10 cellular contexts compared by ENCODE assay signal in the genomic region with DNA sequence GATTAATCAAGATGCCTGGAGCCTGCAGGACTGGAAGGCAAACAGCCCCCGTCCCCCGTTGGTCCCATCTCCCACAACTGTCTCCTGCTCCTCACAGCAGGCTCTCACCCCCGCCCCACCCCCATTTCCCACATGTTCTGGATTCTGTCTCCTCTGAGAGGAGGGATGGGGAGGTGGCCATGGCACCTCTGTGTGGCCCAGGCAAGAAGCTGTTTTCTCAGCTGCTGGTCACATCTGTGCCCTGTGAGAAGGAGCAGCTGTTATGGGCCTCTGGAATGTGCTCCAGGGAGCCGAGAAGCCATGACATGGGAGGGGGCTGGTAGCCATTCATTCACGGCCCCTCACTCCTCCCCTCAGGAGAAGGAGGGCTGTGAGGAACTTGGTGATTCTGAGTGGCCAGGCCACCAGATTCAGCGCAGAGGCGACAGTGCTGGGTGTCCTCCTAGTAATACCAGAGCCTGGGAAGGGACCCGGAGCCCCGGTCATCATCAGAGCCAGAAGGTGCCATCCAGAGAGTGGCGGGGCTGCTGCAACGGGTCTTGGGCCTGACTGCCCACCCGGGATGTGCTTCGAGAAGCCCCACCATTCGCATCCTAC. TPM values are rescaled to one million over a fixed set of nuclear protein-coding genes. Genes with fewer than 3 reads are reported as not detected.
DNase-seq lines count a peak whose midpoint lies in the region; ATAC-seq, FAIRE-seq and TF ChIP-seq lines count a peak whose summit lies in the region.
"Had no signal": no experiment of that assay in that cellular context is flagged by ENCODE, and none has a peak within 500 bp of the region (broad histone marks: within the 10 kb centered on the region; RNA-seq: fewer than 3 reads in every experiment).

No MANE protein-coding gene starts in this region.

- H3K27ac ChIP-seq in HUES6 (ENCODE audit: low read depth, low read length) = peak overlapping the region; percentile 95; the same call in 1 of the 2 replicates
- H3K27ac ChIP-seq in kidney (ENCODE audit: low read depth in 2 of 2, low read length in 2 of 2) = peak overlapping the region; percentile 41 to 69
- H3K27ac ChIP-seq in spleen = peak overlapping the region; percentile 66 to 87 (median 81)
- H3K27ac ChIP-seq: SK-N-MC had no signal

- peaks cover 34% of the 10 kb centered on the region for H3K36me3 Mint-ChIP-seq in brain
- H3K36me3 Mint-ChIP-seq in activated naive CD4-positive, alpha-beta T cell treated with anti-CD3 and anti-CD28 coated beads, Interleukin-2, amount 10 ng/mL, durations not matched to agents 7 days and 5 days = no peaks in the 10 kb centered on the region
- H3K36me3 Mint-ChIP-seq in activated naive CD8-positive, alpha-beta T cell treated with anti-CD3 and anti-CD28 coated beads, Interleukin-2, amount 50 U/mL, for 24 hours (ENCODE audit: low read depth) = no peaks in the 10 kb centered on the region

- no peak for ATAC-seq in activated naive CD8-positive, alpha-beta T cell treated with anti-CD3 and anti-CD28 coated beads, Interleukin-2, amount 50 U/mL, for 24 hours

- CTCF ChIA-PET in activated naive CD4-positive, alpha-beta T cell treated with anti-CD3 and anti-CD28 coated beads, Interleukin-2, amount 10 ng/mL, durations not matched to agents 7 days and 5 days (lab: Charles Lee) = interaction anchor here (1.0 to 7.9 kb wide), 9 partner anchors 8 to 55 kb away, joined by 3 to 125 read pairs (median 6); a partner anchor contains a TSS

- peaks cover 27% of the 10 kb centered on the region for H3K27me3 Mint-ChIP-seq in brain
- peaks cover 100% of the 10 kb centered on the region for H3K27me3 Mint-ChIP-seq in activated naive CD4-positive, alpha-beta T cell treated with anti-CD3 and anti-CD28 coated beads, Interleukin-2, amount 10 ng/mL, durations not matched to agents 7 days and 5 days
- H3K27me3 Mint-ChIP-seq in activated naive CD8-positive, alpha-beta T cell treated with anti-CD3 and anti-CD28 coated beads, Interleukin-2, amount 50 U/mL, for 24 hours = peaks cover 54% of the 10 kb centered on the region

- peaks cover 40% of the 10 kb centered on the region for H3K36me3 ChIP-seq in HUES6 (ENCODE audit: control insufficient read depth, insufficient read depth, low read length)
- no peaks in the 10 kb centered on the region for H3K36me3 ChIP-seq in kidney (ENCODE audit: control insufficient read depth in 1 of 2, insufficient read depth in 2 of 2, low read length in 2 of 2)
- H3K36me3 ChIP-seq in spleen = peaks cover 0 to 29% (median 0%) of the 10 kb centered on the region in 6 donors

- no peak for TF ChIP-seq POLR2A in spleen (IDR thresholded peaks at IDR 0.05)

- H3K27me3 ChIP-seq in HUES6 (ENCODE audit: control insufficient read depth, insufficient read depth, low read length) = no peaks in the 10 kb centered on the region
- H3K27me3 ChIP-seq in spleen (replicated peaks in 1 of 7) = peaks cover 0 to 69% (median 33%) of the 10 kb centered on the region in 7 donors

- DNase-seq in kidney (no peak), spleen (no peak)
- DNase-seq in activated CD4-positive, alpha-beta T cell treated with anti-CD3 and anti-CD28 coated beads, Interleukin-2, amount 50 U/mL, for 48 hours = no peak
- no peak for DNase-seq in activated naive CD4-positive, alpha-beta T cell treated with anti-CD3 and anti-CD28 coated beads, Interleukin-2, amount 10 ng/mL, durations not matched to agents 7 days and 5 days
- DNase-seq in activated naive CD8-positive, alpha-beta T cell treated with anti-CD3 and anti-CD28 coated beads, Interleukin-2, amount 50 U/mL, for 24 hours = no peak
- no peak for DNase-seq in activated CD4-positive, alpha-beta T cell treated with anti-CD3 and anti-CD28 coated beads for 1 hour
- DNase-seq: activated effector memory CD4-positive, alpha-beta T cell treated with anti-CD3 and anti-CD28 coated beads, Interleukin-2, amount 50 U/mL, for 16 hours had no signal

- H3K9ac ChIP-seq in HUES6 (ENCODE audit: low read length) (peak overlapping the region; percentile 96), kidney (ENCODE audit: low read length in 2 of 2) (peak overlapping the region; percentile 59 to 67)

- peak overlapping the region; percentile 57 to 99 (median 95) for H3K27ac Mint-ChIP-seq in brain
- H3K27ac Mint-ChIP-seq in activated naive CD4-positive, alpha-beta T cell treated with anti-CD3 and anti-CD28 coated beads, Interleukin-2, amount 10 ng/mL, durations not matched to agents 7 days and 5 days = no peak overlapping the region
- H3K27ac Mint-ChIP-seq in activated naive CD8-positive, alpha-beta T cell treated with anti-CD3 and anti-CD28 coated beads, Interleukin-2, amount 50 U/mL, for 24 hours = no peak overlapping the region

- H3K4me1 ChIP-seq in HUES6 (ENCODE audit: control insufficient read depth, insufficient read depth, low read length) = peaks cover 45% of the 10 kb centered on the region
- H3K4me1 ChIP-seq in kidney (ENCODE audit: control insufficient read depth in 1 of 2, insufficient read depth in 1 of 2, low read depth in 1 of 2, low read length in 2 of 2) = peaks cover 6 to 16% of the 10 kb centered on the region in 2 donors
- peaks cover 3 to 73% (median 47%) of the 10 kb centered on the region in 6 donors for H3K4me1 ChIP-seq in spleen

- intact Hi-C loops in kidney (cut with DNase I) (no loop called here), spleen (cut with DNase I; ENCODE audit: low total_unique reads) (no loop called here)

- H3K9me3 ChIP-seq in HUES6 (ENCODE audit: control insufficient read depth, insufficient read depth, low read depth, low read length) (no peaks in the 10 kb centered on the region), kidney (ENCODE audit: control insufficient read depth in 1 of 2, low read length in 2 of 2) (no peaks in the 10 kb centered on the region), spleen (no peaks in the 10 kb centered on the region)

- no peak for TF ChIP-seq CTCF in brain (conservative IDR thresholded peaks at IDR 0.05)
- TF ChIP-seq CTCF in kidney (IDR thresholded peaks at IDR 0.05; ENCODE audit: borderline replicate concordance, extremely low read depth, insufficient read depth) = no peak
- TF ChIP-seq CTCF in spleen (IDR thresholded peaks at IDR 0.05 in 8 of 11, conservative IDR thresholded peaks at IDR 0.05 in 3 of 11) = no peak

- peaks cover 70% of the 10 kb centered on the region for H3K4me1 Mint-ChIP-seq in brain
- H3K4me1 Mint-ChIP-seq in activated naive CD4-positive, alpha-beta T cell treated with anti-CD3 and anti-CD28 coated beads, Interleukin-2, amount 10 ng/mL, durations not matched to agents 7 days and 5 days = peaks cover 9% of the 10 kb centered on the region
- peaks cover 3% of the 10 kb centered on the region for H3K4me1 Mint-ChIP-seq in activated naive CD8-positive, alpha-beta T cell treated with anti-CD3 and anti-CD28 coated beads, Interleukin-2, amount 50 U/mL, for 24 hours

- H3K4me3 Mint-ChIP-seq in brain = peak overlapping the region; percentile 77 to 94 (median 89)
- H3K4me3 Mint-ChIP-seq in activated naive CD4-positive, alpha-beta T cell treated with anti-CD3 and anti-CD28 coated beads, Interleukin-2, amount 10 ng/mL, durations not matched to agents 7 days and 5 days = no peak overlapping the region
- no peak overlapping the region for H3K4me3 Mint-ChIP-seq in activated naive CD8-positive, alpha-beta T cell treated with anti-CD3 and anti-CD28 coated beads, Interleukin-2, amount 50 U/mL, for 24 hours

- peaks cover 0 to 7% (median 0%) of the 10 kb centered on the region in 5 experiments for H3K9me3 Mint-ChIP-seq in brain
- no peaks in the 10 kb centered on the region for H3K9me3 Mint-ChIP-seq in activated naive CD4-positive, alpha-beta T cell treated with anti-CD3 and anti-CD28 coated beads, Interleukin-2, amount 10 ng/mL, durations not matched to agents 7 days and 5 days
- no peaks in the 10 kb centered on the region for H3K9me3 Mint-ChIP-seq in activated naive CD8-positive, alpha-beta T cell treated with anti-CD3 and anti-CD28 coated beads, Interleukin-2, amount 50 U/mL, for 24 hours

- WGBS in spleen, 5 donors = 43 to 57% (median 45%) methylated on average over 11 to 14 of the region's 14 CpGs

- H3K4me3 ChIP-seq in HUES6 (ENCODE audit: low read depth, low read length) = peak overlapping the region; percentile 81
- peak overlapping the region; percentile 44 to 58 for H3K4me3 ChIP-seq in kidney (ENCODE audit: low read length in 2 of 2)
- peak overlapping the region; percentile 46 to 73 (median 54) for H3K4me3 ChIP-seq in spleen
- H3K4me3 ChIP-seq: SK-N-MC had no signal

- no peak for FAIRE-seq in kidney (lab: Jason Lieb, UNC)

RNA-seq across cellular contexts. Expression of a gene that starts 1.4 kb away (rescaled TPM):
- polyA plus RNA-seq in brain (ENCODE audit: insufficient read depth, low read depth, low replicate concordance) = 12.7 TPM
- total RNA-seq in kidney = 50.7 TPM
- 44.3 TPM for polyA plus RNA-seq in kidney (ENCODE audit: insufficient read depth, low read depth, low replicate concordance)
- 100 to 1,000 TPM in 2 of 7 donors, 10 to 100 TPM in 5; 36.0 to 146 (median 58.3) TPM for total RNA-seq in spleen
- polyA plus RNA-seq in spleen = 10 to 100 TPM in 1 of 3 donors, 1 to 10 TPM in 2; 4.3 to 39.5 (median 6.7) TPM

RNA-seq across cellular contexts. Expression of a gene that starts 29.6 kb away (rescaled TPM):
- polyA plus RNA-seq in brain (ENCODE audit: insufficient read depth, low read depth, low replicate concordance) (10.5 TPM), kidney (ENCODE audit: insufficient read depth, low read depth, low replicate concordance) (21.6 TPM), spleen (1 to 10 TPM; 1.2 to 5.3 (median 1.8) TPM)
- total RNA-seq in kidney (15.2 TPM), spleen (10 to 100 TPM in 1 of 7 donors, 1 to 10 TPM in 6; 1.2 to 13.1 (median 3.8) TPM)

RNA-seq across cellular contexts. Expression of a gene that starts 33.9 kb away (rescaled TPM):
- polyA plus RNA-seq in brain (ENCODE audit: insufficient read depth, low read depth, low replicate concordance) (81.5 TPM), kidney (ENCODE audit: insufficient read depth, low read depth, low replicate concordance) (0.45 TPM), spleen (under 1 TPM in 2 of 3 donors, not detected in 1; 0.10 to 0.11 TPM)
- total RNA-seq in kidney (0.19 TPM), spleen (not detected)

RNA-seq across cellular contexts. Expression of a gene that starts 52.5 kb away (rescaled TPM):
- 46.8 TPM for polyA plus RNA-seq in brain (ENCODE audit: insufficient read depth, low read depth, low replicate concordance)
- total RNA-seq in kidney = 35.2 TPM
- 29.4 TPM for polyA plus RNA-seq in kidney (ENCODE audit: insufficient read depth, low read depth, low replicate concordance)
- 10 to 100 TPM; 23.2 to 41.1 (median 32.4) TPM for total RNA-seq in spleen
- polyA plus RNA-seq in spleen = 10 to 100 TPM; 33.0 to 43.8 (median 42.9) TPM

RNA-seq across cellular contexts. Expression of a gene that starts 52.8 kb away (rescaled TPM):
- polyA plus RNA-seq in brain (ENCODE audit: insufficient read depth, low read depth, low replicate concordance) (41.5 TPM), kidney (ENCODE audit: insufficient read depth, low read depth, low replicate concordance) (13.3 TPM), spleen (10 to 100 TPM in 1 of 3 donors, 1 to 10 TPM in 2; 6.6 to 14.4 (median 9.8) TPM)
- total RNA-seq in kidney (23.3 TPM), spleen (10 to 100 TPM; 24.0 to 46.7 (median 33.8) TPM)

Comparison
In these comparisons a context has a peak if more than half of its experiments do, and no peak if none do; other contexts are left out.
1. H3K27ac Mint-ChIP-seq: peak in brain (5 of 5); none in activated naive CD4-positive, alpha-beta T cell treated with anti-CD3 and anti-CD28 coated beads, Interleukin-2, amount 10 ng/mL, durations not matched to agents 7 days and 5 days (single experiment) and activated naive CD8-positive, alpha-beta T cell treated with anti-CD3 and anti-CD28 coated beads, Interleukin-2, amount 50 U/mL, for 24 hours (single experiment).
2. H3K4me3 Mint-ChIP-seq: peak in brain (5 of 5); none in activated naive CD4-positive, alpha-beta T cell treated with anti-CD3 and anti-CD28 coated beads, Interleukin-2, amount 10 ng/mL, durations not matched to agents 7 days and 5 days (single experiment) and activated naive CD8-positive, alpha-beta T cell treated with anti-CD3 and anti-CD28 coated beads, Interleukin-2, amount 50 U/mL, for 24 hours (single experiment).
3. RNA of a gene that starts 33.9 kb away (polyA plus RNA-seq): 81.5 TPM in brain (single experiment); 0.45 TPM in kidney (single experiment) and 0.10 to 0.11 TPM in spleen; every median in the first group is over 10 times any median in the second.
4. Peak in every context shown above with its lines, with median percentiles within 50 percentile points of each other: H3K27ac ChIP-seq and H3K4me3 ChIP-seq.